Comparison of ENCODE assay signal across 9 cellular contexts in genomic region chr9:94281101-94281500, GRCh38. TPM values are rescaled to one million over a fixed set of nuclear protein-coding genes. Genes with fewer than 3 reads are reported as not detected.
"Had no signal": no experiment of that assay in that cellular context is flagged by ENCODE, and none has a peak within 500 bp of the region (broad histone marks: within the 10 kb centered on the region; RNA-seq: fewer than 3 reads in every experiment).

No MANE protein-coding gene starts in this region.

- ATAC-seq: HepG2, K562 had no signal

- DNase-seq: IMR-90, KBM-7 had no signal

- FAIRE-seq: HepG2, HTR-8/SVneo, K562 had no signal

- H3K27ac ChIP-seq: HL-60 had no signal

- H3K27me3 Mint-ChIP-seq: IgD-negative memory B cell had no signal

- H3K4me3 Mint-ChIP-seq: IgD-negative memory B cell had no signal

- H3K4me3 ChIP-seq: K562 had no signal

- H3K27ac Mint-ChIP-seq: IgD-negative memory B cell had no signal

- H3K4me1 Mint-ChIP-seq: IgD-negative memory B cell had no signal

RNA-seq across cellular contexts. Expression of gene NUTM2F, which starts 47.3 kb away (rescaled TPM):
- total RNA-seq: HT-29, HT1080, IMR-90, K562 had no signal
- polyA plus RNA-seq: HepG2, IgD-negative memory B cell, IMR-90 had no signal
